In the genomic region with DNA sequence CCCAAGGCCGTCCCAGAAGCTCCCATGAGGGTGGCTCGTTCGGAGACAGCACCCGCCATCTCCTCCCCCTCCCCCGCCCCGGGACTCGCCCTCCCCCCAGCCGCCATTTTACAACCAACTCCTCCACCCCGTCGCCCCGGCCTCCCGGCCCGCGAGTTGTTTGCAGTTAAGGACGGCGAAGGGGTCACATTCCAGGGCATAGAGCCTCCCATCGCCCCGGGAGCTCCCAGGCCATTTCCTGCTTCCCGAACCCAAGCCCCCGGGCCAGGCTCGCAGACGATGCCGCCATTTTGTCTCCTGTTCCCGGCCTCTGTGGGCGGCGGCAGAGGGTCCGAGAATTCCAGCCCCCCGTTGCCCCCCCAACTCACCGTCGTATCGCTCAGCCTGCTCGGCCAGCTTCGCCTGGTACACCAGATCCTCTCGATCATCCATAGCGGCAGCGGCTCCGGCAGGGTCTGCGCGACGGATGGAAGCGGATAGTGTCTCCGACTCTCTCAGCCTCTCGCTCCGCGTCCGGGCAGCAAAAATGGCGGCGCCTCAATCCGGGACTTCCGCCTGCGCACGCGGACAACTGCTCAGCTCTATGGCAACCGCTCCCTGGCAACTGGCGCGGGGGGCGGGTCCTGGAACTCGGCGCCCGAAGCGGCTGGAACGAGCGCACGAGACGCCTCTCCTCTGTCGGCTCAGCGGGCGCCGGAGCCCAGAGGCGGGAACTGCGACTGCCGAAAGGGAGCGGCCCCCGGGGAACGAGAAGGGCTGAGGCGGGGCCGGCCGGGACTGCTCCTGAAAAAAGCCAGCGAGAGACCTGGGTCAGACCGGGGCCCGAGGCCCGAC, we compare ENCODE assay signal across 1 cellular context.
A peak's percentile ranks its signal among the peaks of the same experiment; 100 is the strongest.
TF ChIP-seq lines count a peak whose summit lies in the region.

A gene (minus strand): TSS at position 544 of the 834 bp plus-strand sequence. CDS start 112 bp downstream, at position 432.

TF ChIP-seq in HepG2, 621 proteins besides CTCF, POLR2A, EP300 and RAD21 (continued from another document):
- TF ChIP-seq, protein P1, sequence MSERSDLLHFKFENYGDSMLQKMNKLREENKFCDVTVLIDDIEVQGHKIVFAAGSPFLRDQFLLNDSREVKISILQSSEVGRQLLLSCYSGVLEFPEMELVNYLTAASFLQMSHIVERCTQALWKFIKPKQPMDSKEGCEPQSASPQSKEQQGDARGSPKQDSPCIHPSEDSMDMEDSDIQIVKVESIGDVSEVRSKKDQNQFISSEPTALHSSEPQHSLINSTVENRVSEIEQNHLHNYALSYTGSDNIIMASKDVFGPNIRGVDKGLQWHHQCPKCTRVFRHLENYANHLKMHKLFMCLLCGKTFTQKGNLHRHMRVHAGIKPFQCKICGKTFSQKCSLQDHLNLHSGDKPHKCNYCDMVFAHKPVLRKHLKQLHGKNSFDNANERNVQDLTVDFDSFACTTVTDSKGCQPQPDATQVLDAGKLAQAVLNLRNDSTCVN (CRISPR knock-in tag; IDR thresholded peaks at IDR 0.05; ENCODE audit: borderline replicate concordance) = no peak; the same call in 1 of the 2 replicates
- TF ChIP-seq, protein P2, sequence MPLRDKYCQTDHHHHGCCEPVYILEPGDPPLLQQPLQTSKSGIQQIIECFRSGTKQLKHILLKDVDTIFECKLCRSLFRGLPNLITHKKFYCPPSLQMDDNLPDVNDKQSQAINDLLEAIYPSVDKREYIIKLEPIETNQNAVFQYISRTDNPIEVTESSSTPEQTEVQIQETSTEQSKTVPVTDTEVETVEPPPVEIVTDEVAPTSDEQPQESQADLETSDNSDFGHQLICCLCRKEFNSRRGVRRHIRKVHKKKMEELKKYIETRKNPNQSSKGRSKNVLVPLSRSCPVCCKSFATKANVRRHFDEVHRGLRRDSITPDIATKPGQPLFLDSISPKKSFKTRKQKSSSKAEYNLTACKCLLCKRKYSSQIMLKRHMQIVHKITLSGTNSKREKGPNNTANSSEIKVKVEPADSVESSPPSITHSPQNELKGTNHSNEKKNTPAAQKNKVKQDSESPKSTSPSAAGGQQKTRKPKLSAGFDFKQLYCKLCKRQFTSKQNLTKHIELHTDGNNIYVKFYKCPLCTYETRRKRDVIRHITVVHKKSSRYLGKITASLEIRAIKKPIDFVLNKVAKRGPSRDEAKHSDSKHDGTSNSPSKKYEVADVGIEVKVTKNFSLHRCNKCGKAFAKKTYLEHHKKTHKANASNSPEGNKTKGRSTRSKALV (CRISPR knock-in tag; IDR thresholded peaks at IDR 0.05) = peak; percentile 70; the same call in 1 of the 2 replicates
- TF ChIP-seq ZNF75D (CRISPR knock-in tag; IDR thresholded peaks at IDR 0.05; ENCODE audit: borderline replicate concordance) (no peak), ZNF253 (CRISPR knock-in tag; IDR thresholded peaks at IDR 0.05; ENCODE audit: borderline replicate concordance) (no peak), TRIM24 (CRISPR knock-in tag; IDR thresholded peaks at IDR 0.05) (no peak), SMAD3 (CRISPR knock-in tag; IDR thresholded peaks at IDR 0.05) (no peak), SRSF9 (IDR thresholded peaks at IDR 0.05; ENCODE audit: borderline replicate concordance, insufficient read depth, low read depth, low read length, poor library complexity, severe bottlenecking) (no peak), ZFP36L2 (CRISPR knock-in tag; IDR thresholded peaks at IDR 0.05) (no peak), ZSCAN21 (CRISPR knock-in tag; IDR thresholded peaks at IDR 0.05; ENCODE audit: borderline replicate concordance) (peak; percentile 72; the same call in 1 of the 2 replicates), ZNF33A (CRISPR knock-in tag; IDR thresholded peaks at IDR 0.05; ENCODE audit: borderline replicate concordance) (peak; percentile 93; the same call in 1 of the 2 replicates), ZMYM4 (CRISPR knock-in tag; IDR thresholded peaks at IDR 0.05) (peak; percentile 55), ZC3H13 (CRISPR knock-in tag; IDR thresholded peaks at IDR 0.05) (peak; percentile 72; the same call in 1 of the 2 replicates), MYNN (CRISPR knock-in tag; IDR thresholded peaks at IDR 0.05; ENCODE audit: low read depth) (peak; percentile 87; the same call in 1 of the 2 replicates), CBX5 (CRISPR knock-in tag; IDR thresholded peaks at IDR 0.05; ENCODE audit: borderline replicate concordance) (no peak), STAG1 (CRISPR knock-in tag; IDR thresholded peaks at IDR 0.05) (0 out of 2 replicates have a peak, but pooled peaks have one; percentile 10), STAT5B (CRISPR knock-in tag; IDR thresholded peaks at IDR 0.05) (no peak), ATAD3A (CRISPR knock-in tag; IDR thresholded peaks at IDR 0.05) (no peak), MZF1 (CRISPR knock-in tag; IDR thresholded peaks at IDR 0.05; ENCODE audit: borderline replicate concordance) (no peak), ZNF83 (CRISPR knock-in tag; IDR thresholded peaks at IDR 0.05; ENCODE audit: borderline replicate concordance) (peak; percentile 83; the same call in 1 of the 2 replicates), YEATS2 (CRISPR knock-in tag; IDR thresholded peaks at IDR 0.05; ENCODE audit: borderline replicate concordance) (peak; percentile 95), ZNF44 (CRISPR knock-in tag; IDR thresholded peaks at IDR 0.05) (no peak), ZNF329 (CRISPR knock-in tag; IDR thresholded peaks at IDR 0.05; ENCODE audit: low read depth) (peak; percentile 40; the same call in 1 of the 2 replicates), ZNF614 (CRISPR knock-in tag; IDR thresholded peaks at IDR 0.05; ENCODE audit: borderline replicate concordance) (peak; percentile 33; the same call in 1 of the 2 replicates), TBP (CRISPR knock-in tag; IDR thresholded peaks at IDR 0.05) (no peak), ZNF264 (CRISPR knock-in tag; IDR thresholded peaks at IDR 0.05) (no peak), HCFC1 (IDR thresholded peaks at IDR 0.05; ENCODE audit: low read depth, low read length) (peak; percentile 23; the same call in 1 of the 2 replicates)
- TF ChIP-seq, protein P3, sequence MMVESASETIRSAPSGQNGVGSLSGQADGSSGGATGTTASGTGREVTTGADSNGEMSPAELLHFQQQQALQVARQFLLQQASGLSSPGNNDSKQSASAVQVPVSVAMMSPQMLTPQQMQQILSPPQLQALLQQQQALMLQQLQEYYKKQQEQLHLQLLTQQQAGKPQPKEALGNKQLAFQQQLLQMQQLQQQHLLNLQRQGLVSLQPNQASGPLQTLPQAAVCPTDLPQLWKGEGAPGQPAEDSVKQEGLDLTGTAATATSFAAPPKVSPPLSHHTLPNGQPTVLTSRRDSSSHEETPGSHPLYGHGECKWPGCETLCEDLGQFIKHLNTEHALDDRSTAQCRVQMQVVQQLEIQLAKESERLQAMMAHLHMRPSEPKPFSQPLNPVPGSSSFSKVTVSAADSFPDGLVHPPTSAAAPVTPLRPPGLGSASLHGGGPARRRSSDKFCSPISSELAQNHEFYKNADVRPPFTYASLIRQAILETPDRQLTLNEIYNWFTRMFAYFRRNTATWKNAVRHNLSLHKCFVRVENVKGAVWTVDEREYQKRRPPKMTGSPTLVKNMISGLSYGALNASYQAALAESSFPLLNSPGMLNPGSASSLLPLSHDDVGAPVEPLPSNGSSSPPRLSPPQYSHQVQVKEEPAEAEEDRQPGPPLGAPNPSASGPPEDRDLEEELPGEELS (CRISPR knock-in tag; IDR thresholded peaks at IDR 0.05) = no peak; the same call in 1 of the 2 replicates
- TF ChIP-seq, protein P4, sequence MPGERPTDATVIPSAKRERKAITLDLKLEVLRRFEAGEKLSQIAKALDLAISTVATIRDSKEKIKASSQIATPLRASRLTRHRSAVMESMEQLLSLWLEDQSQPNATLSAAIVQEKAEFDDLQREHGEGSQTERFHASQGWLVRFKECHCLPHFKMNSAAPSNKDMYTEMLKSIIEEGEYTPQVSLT (CRISPR knock-in tag; IDR thresholded peaks at IDR 0.05; ENCODE audit: borderline replicate concordance, low read depth) = no peak
- TF ChIP-seq, protein P5, sequence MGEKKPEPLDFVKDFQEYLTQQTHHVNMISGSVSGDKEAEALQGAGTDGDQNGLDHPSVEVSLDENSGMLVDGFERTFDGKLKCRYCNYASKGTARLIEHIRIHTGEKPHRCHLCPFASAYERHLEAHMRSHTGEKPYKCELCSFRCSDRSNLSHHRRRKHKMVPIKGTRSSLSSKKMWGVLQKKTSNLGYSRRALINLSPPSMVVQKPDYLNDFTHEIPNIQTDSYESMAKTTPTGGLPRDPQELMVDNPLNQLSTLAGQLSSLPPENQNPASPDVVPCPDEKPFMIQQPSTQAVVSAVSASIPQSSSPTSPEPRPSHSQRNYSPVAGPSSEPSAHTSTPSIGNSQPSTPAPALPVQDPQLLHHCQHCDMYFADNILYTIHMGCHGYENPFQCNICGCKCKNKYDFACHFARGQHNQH (CRISPR knock-in tag; IDR thresholded peaks at IDR 0.05) = peak; percentile 81; the same call in 1 of the 2 replicates
- TF ChIP-seq, protein P6, sequence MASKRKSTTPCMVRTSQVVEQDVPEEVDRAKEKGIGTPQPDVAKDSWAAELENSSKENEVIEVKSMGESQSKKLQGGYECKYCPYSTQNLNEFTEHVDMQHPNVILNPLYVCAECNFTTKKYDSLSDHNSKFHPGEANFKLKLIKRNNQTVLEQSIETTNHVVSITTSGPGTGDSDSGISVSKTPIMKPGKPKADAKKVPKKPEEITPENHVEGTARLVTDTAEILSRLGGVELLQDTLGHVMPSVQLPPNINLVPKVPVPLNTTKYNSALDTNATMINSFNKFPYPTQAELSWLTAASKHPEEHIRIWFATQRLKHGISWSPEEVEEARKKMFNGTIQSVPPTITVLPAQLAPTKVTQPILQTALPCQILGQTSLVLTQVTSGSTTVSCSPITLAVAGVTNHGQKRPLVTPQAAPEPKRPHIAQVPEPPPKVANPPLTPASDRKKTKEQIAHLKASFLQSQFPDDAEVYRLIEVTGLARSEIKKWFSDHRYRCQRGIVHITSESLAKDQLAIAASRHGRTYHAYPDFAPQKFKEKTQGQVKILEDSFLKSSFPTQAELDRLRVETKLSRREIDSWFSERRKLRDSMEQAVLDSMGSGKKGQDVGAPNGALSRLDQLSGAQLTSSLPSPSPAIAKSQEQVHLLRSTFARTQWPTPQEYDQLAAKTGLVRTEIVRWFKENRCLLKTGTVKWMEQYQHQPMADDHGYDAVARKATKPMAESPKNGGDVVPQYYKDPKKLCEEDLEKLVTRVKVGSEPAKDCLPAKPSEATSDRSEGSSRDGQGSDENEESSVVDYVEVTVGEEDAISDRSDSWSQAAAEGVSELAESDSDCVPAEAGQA (IDR thresholded peaks at IDR 0.05; ENCODE audit: low read depth) = peak; percentile 98
- TF ChIP-seq, protein P6 (CRISPR knock-in tag; IDR thresholded peaks at IDR 0.05; ENCODE audit: borderline replicate concordance) = no peak
